In the genomic region with DNA sequence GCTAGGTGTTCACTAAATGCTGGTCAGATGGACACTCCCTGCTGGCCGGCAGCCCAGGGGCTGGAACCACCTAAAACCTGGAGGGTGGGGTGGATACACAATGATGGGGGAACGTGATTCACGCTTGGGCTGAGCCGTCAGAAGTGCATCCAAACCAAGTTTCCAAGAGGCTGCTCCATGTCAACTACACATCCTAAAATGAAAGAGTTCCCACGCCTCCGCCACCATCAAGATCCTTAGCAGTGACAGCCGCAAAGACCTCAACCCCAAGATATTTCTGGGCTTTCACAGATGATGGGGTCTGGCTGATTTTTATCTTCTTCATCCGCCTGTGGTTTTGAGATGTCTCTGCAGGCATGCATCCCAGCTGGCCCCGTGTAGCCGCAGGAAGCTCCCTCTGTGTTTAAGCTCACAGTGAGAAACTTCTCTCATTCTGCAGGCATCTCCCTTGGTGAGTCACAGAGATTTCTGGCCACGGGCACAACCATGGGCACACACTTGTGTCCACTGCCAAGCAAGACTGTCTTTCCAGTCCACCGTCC, we compare ENCODE assay signal across 1 cellular context.
TF ChIP-seq lines count a peak whose summit lies in the region.

No MANE protein-coding gene starts in this region.

TF ChIP-seq in SK-N-SH treated with all-trans-retinoic acid at 6 μM for 48 hours, 23 proteins besides CTCF, POLR2A, EP300 and RAD21 (continued from another document):
- TF ChIP-seq, protein P1, sequence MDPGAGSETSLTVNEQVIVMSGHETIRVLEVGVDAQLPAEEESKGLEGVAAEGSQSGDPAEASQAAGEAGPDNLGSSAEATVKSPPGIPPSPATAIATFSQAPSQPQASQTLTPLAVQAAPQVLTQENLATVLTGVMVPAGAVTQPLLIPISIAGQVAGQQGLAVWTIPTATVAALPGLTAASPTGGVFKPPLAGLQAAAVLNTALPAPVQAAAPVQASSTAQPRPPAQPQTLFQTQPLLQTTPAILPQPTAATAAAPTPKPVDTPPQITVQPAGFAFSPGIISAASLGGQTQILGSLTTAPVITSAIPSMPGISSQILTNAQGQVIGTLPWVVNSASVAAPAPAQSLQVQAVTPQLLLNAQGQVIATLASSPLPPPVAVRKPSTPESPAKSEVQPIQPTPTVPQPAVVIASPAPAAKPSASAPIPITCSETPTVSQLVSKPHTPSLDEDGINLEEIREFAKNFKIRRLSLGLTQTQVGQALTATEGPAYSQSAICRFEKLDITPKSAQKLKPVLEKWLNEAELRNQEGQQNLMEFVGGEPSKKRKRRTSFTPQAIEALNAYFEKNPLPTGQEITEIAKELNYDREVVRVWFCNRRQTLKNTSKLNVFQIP (CRISPR knock-in tag; IDR thresholded peaks at IDR 0.05; ENCODE audit: borderline replicate concordance, low read depth), result no peak
- TF ChIP-seq, protein P2, sequence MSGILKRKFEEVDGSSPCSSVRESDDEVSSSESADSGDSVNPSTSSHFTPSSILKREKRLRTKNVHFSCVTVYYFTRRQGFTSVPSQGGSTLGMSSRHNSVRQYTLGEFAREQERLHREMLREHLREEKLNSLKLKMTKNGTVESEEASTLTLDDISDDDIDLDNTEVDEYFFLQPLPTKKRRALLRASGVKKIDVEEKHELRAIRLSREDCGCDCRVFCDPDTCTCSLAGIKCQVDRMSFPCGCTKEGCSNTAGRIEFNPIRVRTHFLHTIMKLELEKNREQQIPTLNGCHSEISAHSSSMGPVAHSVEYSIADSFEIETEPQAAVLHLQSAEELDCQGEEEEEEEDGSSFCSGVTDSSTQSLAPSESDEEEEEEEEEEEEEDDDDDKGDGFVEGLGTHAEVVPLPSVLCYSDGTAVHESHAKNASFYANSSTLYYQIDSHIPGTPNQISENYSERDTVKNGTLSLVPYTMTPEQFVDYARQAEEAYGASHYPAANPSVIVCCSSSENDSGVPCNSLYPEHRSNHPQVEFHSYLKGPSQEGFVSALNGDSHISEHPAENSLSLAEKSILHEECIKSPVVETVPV (CRISPR knock-in tag; IDR thresholded peaks at IDR 0.05), result no peak
- no peak for TF ChIP-seq ZFP30 (CRISPR knock-in tag; IDR thresholded peaks at IDR 0.05)
